Comparison of ENCODE assay signal across 24 cellular contexts in the genomic region with DNA sequence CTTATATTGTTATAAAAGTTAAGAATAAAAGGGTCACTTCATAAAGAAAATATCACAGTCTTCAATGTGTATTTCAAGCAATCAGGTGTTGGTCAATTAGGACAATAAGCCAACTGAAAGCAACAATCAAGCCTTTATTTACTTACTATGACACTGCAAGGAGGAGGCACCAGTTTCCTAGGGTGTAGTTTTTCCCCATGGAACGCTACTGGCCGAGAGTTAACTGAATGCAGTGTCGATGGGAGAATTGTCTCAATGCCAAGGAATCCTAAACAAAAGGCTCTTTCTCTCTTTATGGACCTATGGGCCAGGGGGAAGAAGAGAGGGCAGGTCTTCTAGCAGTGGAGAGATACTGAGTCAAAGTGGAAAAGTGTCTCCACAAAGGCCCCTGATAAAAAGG.
"Had no signal": no experiment of that assay in that cellular context is flagged by ENCODE, and none has a peak within 500 bp of the region (broad histone marks: within the 10 kb centered on the region; RNA-seq: fewer than 3 reads in every experiment).

No MANE protein-coding gene starts in this region.

- H3K9me3 ChIP-seq: ovary, psoas muscle, right lobe of liver, sigmoid colon, stomach, thoracic aorta, thyroid gland, tibial nerve, upper lobe of left lung, vagina had no signal

- H3K27me3 ChIP-seq: neural progenitor cell, ovary, right lobe of liver, sigmoid colon, stomach, thyroid gland, tibial nerve, upper lobe of left lung, vagina had no signal

- H3K27ac ChIP-seq: neural progenitor cell, ovary, parathyroid adenoma, psoas muscle, right lobe of liver, sigmoid colon, stomach, thoracic aorta, thyroid gland, tibial nerve, upper lobe of left lung, vagina had no signal

- H3K4me1 ChIP-seq: neural progenitor cell, parathyroid adenoma, psoas muscle, right lobe of liver, sigmoid colon, stomach, thyroid gland, tibial nerve, upper lobe of left lung, vagina had no signal

- H3K4me2 ChIP-seq: neural progenitor cell had no signal

- H3K79me2 ChIP-seq: parathyroid adenoma had no signal

- H2AFZ ChIP-seq: neural progenitor cell, parathyroid adenoma had no signal

- H3K9ac ChIP-seq: neural progenitor cell, parathyroid adenoma had no signal

- DNase-seq: natural killer cell; occipital lobe; ovary; posterior cingulate gyrus; psoas muscle; right cardiac atrium; right lobe of liver; sigmoid colon; small intestine; stimulated activated CD4-positive, alpha-beta T cell treated with anti-CD3 and anti-CD28 coated beads, Interleukin-15, amount 100 ng/mL, for 24 hours; stimulated activated CD4-positive, alpha-beta T cell treated with anti-CD3 and anti-CD28 coated beads, Interleukin-2, amount 100 ng/mL, for 24 hours; stimulated activated CD4-positive, alpha-beta T cell treated with anti-CD3 and anti-CD28 coated beads, Interleukin-2, amount 100 ng/mL, for 48 hours; stimulated activated CD4-positive, alpha-beta T cell treated with anti-CD3 and anti-CD28 coated beads, Interleukin-4, amount 100 ng/mL, for 24 hours; stimulated activated naive B cell treated with anti-CD40 and anti-IgM and Interleukin-4, amounts not matched to agents 10 μg/mL and 1 μg/mL and 100 μg/mL, for 72 hours; stimulated activated naive CD4-positive, alpha-beta T cell treated with Interleukin-2 at 50 U/mL for 16 hours; stomach; thyroid gland; trophoblast cell; upper lobe of left lung had no signal

- H3K4me3 ChIP-seq: neural progenitor cell, ovary, psoas muscle, right lobe of liver, sigmoid colon, stomach, thoracic aorta, thyroid gland, tibial nerve, upper lobe of left lung, vagina had no signal

- H3K36me3 ChIP-seq: neural progenitor cell, ovary, right lobe of liver, sigmoid colon, stomach, thoracic aorta, thyroid gland, tibial nerve, upper lobe of left lung, vagina had no signal
